Comparison of ENCODE assay signal across 8 cellular contexts in the genomic region with DNA sequence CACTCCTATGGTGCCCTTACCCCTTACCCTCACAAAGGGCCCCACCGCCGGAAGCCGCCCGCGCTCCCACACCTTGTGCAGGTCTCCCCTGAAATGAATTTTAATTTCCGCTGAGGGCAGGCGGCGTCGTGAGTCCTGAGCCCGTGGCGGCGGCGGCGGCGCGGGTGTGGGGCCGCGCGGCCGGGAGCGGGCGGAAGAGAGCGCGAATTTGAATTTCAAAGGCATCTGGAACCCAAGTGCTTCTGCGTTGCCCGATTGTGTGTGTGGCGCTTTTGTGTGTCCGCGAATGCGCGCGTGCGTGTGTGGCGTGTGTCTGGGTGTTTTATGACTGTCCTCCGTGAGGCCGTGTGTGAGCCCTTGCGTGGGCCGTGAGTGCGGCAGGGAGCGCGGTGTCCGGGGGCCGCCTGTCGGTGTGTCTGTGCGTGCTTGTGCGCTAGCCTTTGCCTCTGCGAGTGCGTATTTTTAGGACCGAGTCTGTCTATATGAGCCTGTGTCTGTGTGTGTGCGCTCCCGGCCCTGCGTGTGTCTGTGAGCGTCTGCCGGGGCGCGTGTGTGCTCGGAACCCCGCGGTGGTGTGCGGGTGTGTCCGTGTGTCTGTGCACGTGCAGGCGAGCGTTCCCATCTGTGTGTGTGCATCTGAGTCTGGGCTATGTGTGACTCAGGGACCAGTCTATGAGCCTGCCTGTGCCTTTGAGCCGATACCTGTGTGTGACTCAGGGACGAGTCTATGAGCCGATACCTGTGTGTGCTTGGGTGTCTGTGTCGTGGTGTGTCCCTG.
A peak's percentile ranks its signal among the peaks of the same experiment; 100 is the strongest.
DNase-seq lines count a peak whose midpoint lies in the region; ATAC-seq lines count a peak whose summit lies in the region.

No MANE protein-coding gene starts in this region.

- H3K27me3 Mint-ChIP-seq in activated naive CD8-positive, alpha-beta T cell = peaks cover 19% of the 10 kb centered on the region

- no peaks in the 10 kb centered on the region for H3K36me3 Mint-ChIP-seq in activated naive CD8-positive, alpha-beta T cell
- peaks cover 6% of the 10 kb centered on the region for H3K36me3 Mint-ChIP-seq in stimulated activated effector memory CD8-positive, alpha-beta T cell treated with anti-CD3 and anti-CD28 coated beads, Interleukin-12 subunit alpha, Interleukin-12 subunit beta, amount 100 ng/mL, for 72 hours

- peak overlapping the region; percentile 84 for H3K4me3 Mint-ChIP-seq in activated naive CD8-positive, alpha-beta T cell
- H3K4me3 Mint-ChIP-seq in stimulated activated effector memory CD8-positive, alpha-beta T cell treated with anti-CD3 and anti-CD28 coated beads, Interleukin-12 subunit alpha, Interleukin-12 subunit beta, amount 100 ng/mL, for 72 hours = peak overlapping the region; percentile 88

- peak overlapping the region; percentile 87 for H3K27ac Mint-ChIP-seq in activated naive CD8-positive, alpha-beta T cell
- peak overlapping the region; percentile 91 for H3K27ac Mint-ChIP-seq in stimulated activated effector memory CD8-positive, alpha-beta T cell treated with anti-CD3 and anti-CD28 coated beads, Interleukin-12 subunit alpha, Interleukin-12 subunit beta, amount 100 ng/mL, for 72 hours

- H3K9me3 Mint-ChIP-seq in activated naive CD8-positive, alpha-beta T cell (ENCODE audit: low read depth) = no peaks in the 10 kb centered on the region
- no peaks in the 10 kb centered on the region for H3K9me3 Mint-ChIP-seq in stimulated activated effector memory CD8-positive, alpha-beta T cell treated with anti-CD3 and anti-CD28 coated beads, Interleukin-12 subunit alpha, Interleukin-12 subunit beta, amount 100 ng/mL, for 72 hours

- H3K4me1 Mint-ChIP-seq in activated naive CD8-positive, alpha-beta T cell (ENCODE audit: low read depth) = peaks cover 40% of the 10 kb centered on the region
- peaks cover 66% of the 10 kb centered on the region for H3K4me1 Mint-ChIP-seq in stimulated activated effector memory CD8-positive, alpha-beta T cell treated with anti-CD3 and anti-CD28 coated beads, Interleukin-12 subunit alpha, Interleukin-12 subunit beta, amount 100 ng/mL, for 72 hours

- peak; percentile 84 for ATAC-seq in stimulated activated effector memory CD8-positive, alpha-beta T cell treated with anti-CD3 and anti-CD28 coated beads, Interleukin-12 subunit alpha, Interleukin-12 subunit beta, amount 100 ng/mL, for 72 hours
- no peak for ATAC-seq in GM18520 (IDR thresholded peaks at IDR 0.05; ENCODE audit: unreplicated experiment)
- ATAC-seq in HG02588 (IDR thresholded peaks at IDR 0.05; ENCODE audit: unreplicated experiment) = no peak
- ATAC-seq in HG02852 (IDR thresholded peaks at IDR 0.05; ENCODE audit: unreplicated experiment) = no peak

- peak; percentile 18 for DNase-seq in NCI-H526 treated with DMSO at 0.1 percent for 48 hours (lab: John Stamatoyannopoulos, UW)
- DNase-seq in kidney glomerular epithelial cell (lab: John Stamatoyannopoulos, UW) = peak; percentile 29
- no peak for DNase-seq in stimulated activated effector memory CD8-positive, alpha-beta T cell treated with anti-CD3 and anti-CD28 coated beads, Interleukin-12 subunit alpha, Interleukin-12 subunit beta, amount 100 ng/mL, for 72 hours (ENCODE audit: low spot score in 2 of 2)
- no peak for DNase-seq in GM19238 (ENCODE audit: insufficient read length, low spot score)

Comparison
In these comparisons a context has a peak if more than half of its experiments do, and no peak if none do; other contexts are left out.
1. DNase-seq: peak in NCI-H526 treated with DMSO at 0.1 percent for 48 hours (single experiment) and kidney glomerular epithelial cell (single experiment); none in stimulated activated effector memory CD8-positive, alpha-beta T cell treated with anti-CD3 and anti-CD28 coated beads, Interleukin-12 subunit alpha, Interleukin-12 subunit beta, amount 100 ng/mL, for 72 hours (0 of 2) and GM19238 (single experiment).